ENCODE assay signal across 26 cellular contexts in the genomic region with DNA sequence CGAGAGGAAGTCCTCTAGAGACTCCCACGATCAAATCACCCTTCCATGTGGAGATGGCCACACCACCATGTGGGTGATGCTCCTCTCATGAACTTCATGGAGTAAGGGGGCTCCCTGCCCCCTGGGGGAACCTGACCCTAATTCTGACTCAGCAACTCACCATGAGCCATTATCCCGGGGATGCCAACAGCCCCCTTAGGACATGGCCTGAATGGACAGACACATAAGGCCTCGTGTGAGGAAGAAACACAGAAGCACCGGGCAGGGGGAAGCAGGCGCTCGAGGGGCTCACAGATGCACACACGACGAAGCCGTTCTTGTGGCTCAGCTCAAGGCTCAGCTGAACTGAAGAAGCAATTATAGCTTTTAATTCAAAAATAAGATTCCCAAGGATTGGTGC.
"Had no signal": no experiment of that assay in that cellular context is flagged by ENCODE, and none has a peak within 500 bp of the region (broad histone marks: within the 10 kb centered on the region; RNA-seq: fewer than 3 reads in every experiment).

No MANE protein-coding gene starts in this region.

- H3K27me3 ChIP-seq: heart left ventricle, ovary, right atrium auricular region, suprapubic skin, tibial nerve, uterus had no signal

- H3K27ac Mint-ChIP-seq: immature natural killer cell; mesothelial cell of epicardium; natural killer cell; progenitor cell of endocrine pancreas; stimulated activated naive CD8-positive, alpha-beta T cell treated with anti-CD3 and anti-CD28 coated beads, Interleukin-15, amount 100 ng/mL, for 72 hours; type B pancreatic cell had no signal

- ATAC-seq: heart left ventricle; left colon; left lung; natural killer cell; stimulated activated naive CD8-positive, alpha-beta T cell treated with anti-CD3 and anti-CD28 coated beads, Interleukin-15, amount 100 ng/mL, for 72 hours had no signal

- H3K27ac ChIP-seq: left lung, ovary, right atrium auricular region, skin epidermis, suprapubic skin, tibial nerve, uterus had no signal

- H3K9me3 Mint-ChIP-seq: immature natural killer cell; mesothelial cell of epicardium; naive B cell; natural killer cell; nephron progenitor cell; stimulated activated naive CD8-positive, alpha-beta T cell treated with anti-CD3 and anti-CD28 coated beads, Interleukin-15, amount 100 ng/mL, for 72 hours; type B pancreatic cell had no signal

- H3K4me3 Mint-ChIP-seq: immature natural killer cell; mesothelial cell of epicardium; naive B cell; natural killer cell; nephron progenitor cell; stimulated activated naive CD8-positive, alpha-beta T cell treated with anti-CD3 and anti-CD28 coated beads, Interleukin-15, amount 100 ng/mL, for 72 hours; type B pancreatic cell had no signal

- H3K27me3 Mint-ChIP-seq: naive B cell; progenitor cell of endocrine pancreas; stimulated activated naive CD8-positive, alpha-beta T cell treated with anti-CD3 and anti-CD28 coated beads, Interleukin-15, amount 100 ng/mL, for 72 hours; type B pancreatic cell had no signal

- H3K36me3 ChIP-seq: ovary, uterus had no signal

- H3K36me3 Mint-ChIP-seq: natural killer cell had no signal

- H3K4me1 ChIP-seq: left lung, right atrium auricular region, uterus had no signal

- FAIRE-seq: islet of Langerhans, kidney had no signal

- DNase-seq: heart left ventricle; immature natural killer cell; kidney; mesendoderm; naive B cell; natural killer cell; nephron progenitor cell; stimulated activated CD4-positive, alpha-beta T cell treated with anti-CD3 and anti-CD28 coated beads, Interleukin-12 subunit alpha, Interleukin-12 subunit beta, amount 100 ng/mL, for 4 hours; stimulated activated CD4-positive, alpha-beta T cell treated with anti-CD3 and anti-CD28 coated beads, Interleukin-15, amount 100 ng/mL, for 24 hours; stimulated activated CD4-positive, alpha-beta T cell treated with anti-CD3 and anti-CD28 coated beads, Interleukin-2, amount 100 ng/mL, for 24 hours; stimulated activated CD4-positive, alpha-beta T cell treated with anti-CD3 and anti-CD28 coated beads, Interleukin-4, amount 100 ng/mL, for 1 hour; stimulated activated naive CD4-positive, alpha-beta T cell treated with Interleukin-2 at 50 U/mL for 16 hours; stimulated activated naive CD8-positive, alpha-beta T cell treated with anti-CD3 and anti-CD28 coated beads, Interleukin-15, amount 100 ng/mL, for 72 hours; uterus had no signal

- H3K4me1 Mint-ChIP-seq: immature natural killer cell; mesothelial cell of epicardium; natural killer cell; stimulated activated naive CD8-positive, alpha-beta T cell treated with anti-CD3 and anti-CD28 coated beads, Interleukin-15, amount 100 ng/mL, for 72 hours had no signal

- H3K4me3 ChIP-seq: heart left ventricle, left lung, lung, ovary, right atrium auricular region, skin epidermis, suprapubic skin, tibial nerve, uterus had no signal

- H3K9me3 ChIP-seq: heart left ventricle, left lung, ovary, right atrium auricular region, suprapubic skin, tibial nerve, uterus had no signal
